ENCODE assay signal across 8 cellular contexts in the genomic region with DNA sequence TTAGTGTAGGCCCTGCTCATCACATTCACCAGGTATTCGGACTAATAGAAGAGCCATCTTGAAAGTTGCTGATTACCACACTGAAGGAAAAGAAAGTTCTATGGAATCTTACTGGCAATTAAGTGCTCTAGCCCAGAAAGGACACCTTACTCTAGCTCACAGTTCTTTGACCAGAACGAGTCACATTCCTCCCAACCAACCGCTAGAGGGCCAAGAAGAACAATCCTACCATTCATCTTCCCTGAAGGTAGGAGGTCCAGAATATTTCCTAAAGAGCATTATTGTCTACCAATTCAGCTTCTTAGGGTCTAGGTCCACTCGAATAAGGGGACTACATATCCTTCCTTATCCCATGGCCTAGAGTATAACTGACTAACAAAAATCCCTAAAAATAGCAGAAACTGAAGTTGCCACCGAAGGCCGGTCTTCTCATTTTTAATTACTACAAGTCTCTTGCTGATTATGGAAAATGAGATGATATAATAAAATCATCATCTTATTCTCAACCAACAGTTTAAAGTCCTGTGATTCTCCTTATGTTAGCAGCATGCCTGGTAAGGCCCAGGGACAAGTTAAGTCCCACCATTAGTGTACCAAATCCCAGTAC. TPM values are rescaled to one million over a fixed set of nuclear protein-coding genes. Genes with fewer than 3 reads are reported as not detected.
DNase-seq lines count a peak whose midpoint lies in the region; ATAC-seq and TF ChIP-seq lines count a peak whose summit lies in the region.

No MANE protein-coding gene starts in this region.

- ATAC-seq in Right ventricle myocardium inferior (peak; percentile 60), GM21786 (IDR thresholded peaks at IDR 0.05; ENCODE audit: unreplicated experiment) (peak; percentile 88), HG03571 (IDR thresholded peaks at IDR 0.05; ENCODE audit: unreplicated experiment) (no peak)

- H3K36me3 ChIP-seq in adrenal gland (replicated peaks in 1 of 2) (no peaks in the 10 kb centered on the region), hepatocyte (replicated peaks; ENCODE audit: insufficient read depth, low read depth) (no peaks in the 10 kb centered on the region)

- intact Hi-C loops in Right ventricle myocardium inferior (cut with DNase I) = loop anchor here (1.0 kb wide), 1 partner anchor 68 kb away; no protein-coding TSS in a partner anchor
- intact Hi-C loops in cardiac septum (cut with DNase I) = loop anchor here (2.0 to 10.0 kb wide), 2 partner anchors 67 to 159 kb away; no protein-coding TSS in a partner anchor
- intact Hi-C loops in adrenal gland (cut with DNase I) = loop anchor here (5.0 kb wide), 1 partner anchor 67 kb away; the partner anchor contains the start of gene FMO4 (in 2 of the 2)

- TF ChIP-seq CTCF in adrenal gland (IDR thresholded peaks at IDR 0.05) = peak; percentile 50 to 73 (median 69)
- peak; percentile 72 for TF ChIP-seq CTCF in hepatocyte (IDR thresholded peaks at IDR 0.05; ENCODE audit: poor library complexity)

- H3K27ac ChIP-seq in adrenal gland (no peak overlapping the region), hepatocyte (no peak overlapping the region)

- H3K9me2 ChIP-seq in hepatocyte (replicated peaks; ENCODE audit: insufficient read depth) = no peaks in the 10 kb centered on the region

- no peak overlapping the region for H3K4me3 ChIP-seq in adrenal gland
- H3K4me3 ChIP-seq in hepatocyte = no peak overlapping the region

- no peak for TF ChIP-seq POLR2A in adrenal gland (IDR thresholded peaks at IDR 0.05)

- no peaks in the 10 kb centered on the region for H3K27me3 ChIP-seq in adrenal gland
- no peaks in the 10 kb centered on the region for H3K27me3 ChIP-seq in hepatocyte

- no peak for DNase-seq in Right ventricle myocardium inferior (ENCODE audit: missing footprints)
- no peak for DNase-seq in cardiac septum (ENCODE audit: low spot score)
- peak; percentile 48 for DNase-seq in LoVo (ENCODE audit: low spot score)
- peak; percentile 38 to 60 (median 52) for DNase-seq in adrenal gland
- peak; percentile 69 for DNase-seq in hepatocyte (ENCODE audit: low spot score)
- peak; percentile 60 for DNase-seq in superior temporal gyrus (ENCODE audit: extremely low spot score)

- no peak overlapping the region for H3K4me2 ChIP-seq in hepatocyte

- H3K4me1 ChIP-seq in adrenal gland (replicated peaks in 1 of 2) (no peaks in the 10 kb centered on the region), hepatocyte (ENCODE audit: insufficient read depth) (peaks cover 7% of the 10 kb centered on the region)

- 37 to 42% (median 39%) methylated on average over 6 of the region's 6 CpGs for WGBS in adrenal gland, 4 donors
- 39% methylated on average over 6 of the region's 6 CpGs for WGBS in hepatocyte (ENCODE audit: low lambda C conversion rate, missing lambda C conversion rate)

- peaks cover 7% of the 10 kb centered on the region for H3K79me2 ChIP-seq in hepatocyte

- H3K9me3 ChIP-seq in adrenal gland (replicated peaks in 1 of 3) (no peaks in the 10 kb centered on the region), hepatocyte (ENCODE audit: low read depth) (no peaks in the 10 kb centered on the region)

- no peaks in the 10 kb centered on the region for H4K20me1 ChIP-seq in hepatocyte (ENCODE audit: insufficient read depth, poor library complexity, severe bottlenecking)

- H2AFZ ChIP-seq in hepatocyte = no peak overlapping the region

RNA-seq across cellular contexts. Expression of gene FMO1, which starts 2.7 kb away (rescaled TPM):
- total RNA-seq in Right ventricle myocardium inferior (0.35 TPM), cardiac septum (1.3 TPM), adrenal gland (10 to 100 TPM in 2 of 8 donors, 1 to 10 TPM in 6; 1.0 to 13.5 (median 7.6) TPM), hepatocyte (71.2 and 79.6 TPM in 2 replicates)
- polyA plus RNA-seq in adrenal gland (1 to 10 TPM; 1.4 to 5.6 (median 2.5) TPM), hepatocyte (49.4 and 51.2 TPM in 2 replicates)

Comparison
In these comparisons a context has a peak if more than half of its experiments do, and no peak if none do; other contexts are left out.
1. DNase-seq: peak in LoVo (single experiment), adrenal gland (7 of 7), hepatocyte (single experiment) and superior temporal gyrus (single experiment); none in Right ventricle myocardium inferior (single experiment) and cardiac septum (single experiment).